Comparison of ENCODE assay signal across 13 cellular contexts in the genomic region with DNA sequence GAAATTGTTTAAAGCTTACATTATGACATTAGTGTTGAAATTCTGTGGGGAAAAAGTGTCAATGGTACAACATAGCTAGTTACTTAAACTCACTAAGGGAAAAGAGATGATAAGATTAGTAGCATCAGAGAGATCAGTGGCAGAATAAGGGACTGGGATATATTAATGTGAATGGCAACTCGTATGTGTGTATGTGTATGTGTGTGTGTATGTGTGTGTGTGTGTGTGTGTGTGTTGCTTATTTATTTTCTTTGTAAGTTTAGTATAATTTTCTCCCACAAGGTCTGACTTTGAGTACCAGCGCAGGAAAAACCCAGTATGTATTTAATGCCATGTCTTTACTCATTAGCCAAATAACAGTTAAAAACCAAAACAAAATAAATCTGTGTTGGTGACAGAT.
DNase-seq lines count a peak whose midpoint lies in the region.
"Had no signal": no experiment of that assay in that cellular context is flagged by ENCODE, and none has a peak within 500 bp of the region (broad histone marks: within the 10 kb centered on the region; RNA-seq: fewer than 3 reads in every experiment).

No MANE protein-coding gene starts in this region.

- peak overlapping the region in 1 of 2 donors; percentile 76 for H3K9ac ChIP-seq in duodenal mucosa (ENCODE audit: low read depth in 1 of 2, low read length in 2 of 2)
- H3K9ac ChIP-seq in mucosa of rectum (ENCODE audit: low read depth in 1 of 2, low read length in 2 of 2) = peak overlapping the region; percentile 82 to 83

- H3K27ac ChIP-seq in duodenal mucosa (ENCODE audit: low read depth, low read length) = peak overlapping the region; percentile 69
- H3K27ac ChIP-seq in mucosa of rectum (ENCODE audit: low read depth in 2 of 2, low read length in 2 of 2) = peak overlapping the region; percentile 92 to 96
- H3K27ac ChIP-seq in caudate nucleus (ENCODE audit: low read depth, low read length) = no peak overlapping the region
- H3K27ac ChIP-seq: tibial artery had no signal

- H3K27me3 Mint-ChIP-seq in activated CD4-positive, alpha-beta memory T cell treated with anti-CD3 and anti-CD28 coated beads, Interleukin-2, amount 10 ng/mL, durations not matched to agents 7 days and 5 days = peaks cover 13% of the 10 kb centered on the region
- peaks cover 22% of the 10 kb centered on the region for H3K27me3 Mint-ChIP-seq in activated CD4-positive, alpha-beta memory T cell treated with anti-CD3 and anti-CD28 coated beads for 36 hours

- H3K4me1 ChIP-seq in duodenal mucosa (ENCODE audit: control insufficient read depth in 1 of 2, insufficient read depth in 2 of 2, low read length in 2 of 2) (peaks cover 25 to 31% of the 10 kb centered on the region in 2 donors), mucosa of rectum (ENCODE audit: control insufficient read depth in 2 of 2, insufficient read depth in 2 of 2, low read length in 2 of 2) (peaks cover 33 to 44% of the 10 kb centered on the region in 2 donors)

- no peak overlapping the region for H3K27ac Mint-ChIP-seq in activated CD4-positive, alpha-beta memory T cell treated with anti-CD3 and anti-CD28 coated beads, Interleukin-2, amount 10 ng/mL, durations not matched to agents 7 days and 5 days
- no peak overlapping the region for H3K27ac Mint-ChIP-seq in activated CD4-positive, alpha-beta memory T cell treated with anti-CD3 and anti-CD28 coated beads for 36 hours
- H3K27ac Mint-ChIP-seq: activated naive CD8-positive, alpha-beta T cell treated with anti-CD3 and anti-CD28 coated beads, Interleukin-2, amount 10 ng/mL, durations not matched to agents 7 days and 5 days; effector memory CD8-positive, alpha-beta T cell had no signal

- peaks cover 49% of the 10 kb centered on the region for H3K4me1 Mint-ChIP-seq in activated CD4-positive, alpha-beta memory T cell treated with anti-CD3 and anti-CD28 coated beads, Interleukin-2, amount 10 ng/mL, durations not matched to agents 7 days and 5 days
- H3K4me1 Mint-ChIP-seq in activated CD4-positive, alpha-beta memory T cell treated with anti-CD3 and anti-CD28 coated beads for 36 hours (ENCODE audit: low read depth) = peaks cover 40% of the 10 kb centered on the region

- POLR2A ChIA-PET in activated CD4-positive, alpha-beta memory T cell treated with anti-CD3 and anti-CD28 coated beads, Interleukin-2, amount 10 ng/mL, durations not matched to agents 7 days and 5 days (lab: Charles Lee) = no interaction called here
- POLR2A ChIA-PET in activated CD4-positive, alpha-beta memory T cell treated with anti-CD3 and anti-CD28 coated beads for 36 hours (lab: Charles Lee) = interaction anchor here (0.7 kb wide), 1 partner anchor 257 kb away, joined by 3 read pairs; no protein-coding TSS in a partner anchor

- H3K4me3 ChIP-seq in duodenal mucosa (ENCODE audit: low read depth in 1 of 2, low read length in 2 of 2) (peak overlapping the region; percentile 66 to 76), mucosa of rectum (ENCODE audit: low read length in 2 of 2) (peak overlapping the region; percentile 77 to 81)
- H3K4me3 ChIP-seq: tibial artery had no signal

- no peaks in the 10 kb centered on the region for H3K9me3 ChIP-seq in duodenal mucosa (ENCODE audit: control insufficient read depth in 1 of 2, low read length in 2 of 2)
- no peaks in the 10 kb centered on the region for H3K9me3 ChIP-seq in mucosa of rectum (ENCODE audit: control insufficient read depth in 2 of 2, low read length in 2 of 2)
- H3K9me3 ChIP-seq: tibial artery had no signal

- CTCF ChIA-PET in activated CD4-positive, alpha-beta memory T cell treated with anti-CD3 and anti-CD28 coated beads, Interleukin-2, amount 10 ng/mL, durations not matched to agents 7 days and 5 days (lab: Charles Lee) = interaction anchor here (1.3 kb wide), 1 partner anchor 15 kb away, joined by 5 read pairs; no protein-coding TSS in a partner anchor
- CTCF ChIA-PET in activated CD4-positive, alpha-beta memory T cell treated with anti-CD3 and anti-CD28 coated beads for 36 hours (lab: Charles Lee) = no interaction called here

- H3K36me3 ChIP-seq in duodenal mucosa (ENCODE audit: control insufficient read depth in 1 of 2, insufficient read depth in 2 of 2, low read length in 2 of 2) (peaks cover 0 to 3% of the 10 kb centered on the region in 2 donors), mucosa of rectum (ENCODE audit: control insufficient read depth in 2 of 2, insufficient read depth in 2 of 2, low read length in 2 of 2) (no peaks in the 10 kb centered on the region)

- H3K27me3 ChIP-seq in duodenal mucosa (ENCODE audit: control insufficient read depth in 1 of 2, insufficient read depth in 2 of 2, low read length in 2 of 2) (no peaks in the 10 kb centered on the region), mucosa of rectum (ENCODE audit: control insufficient read depth in 2 of 2, insufficient read depth in 2 of 2, low read length in 2 of 2) (no peaks in the 10 kb centered on the region)
- H3K27me3 ChIP-seq: tibial artery had no signal

- no peaks in the 10 kb centered on the region for H3K36me3 Mint-ChIP-seq in activated CD4-positive, alpha-beta memory T cell treated with anti-CD3 and anti-CD28 coated beads, Interleukin-2, amount 10 ng/mL, durations not matched to agents 7 days and 5 days (ENCODE audit: low read depth)
- no peaks in the 10 kb centered on the region for H3K36me3 Mint-ChIP-seq in activated CD4-positive, alpha-beta memory T cell treated with anti-CD3 and anti-CD28 coated beads for 36 hours
- H3K36me3 Mint-ChIP-seq: activated naive CD8-positive, alpha-beta T cell treated with anti-CD3 and anti-CD28 coated beads, Interleukin-2, amount 10 ng/mL, durations not matched to agents 7 days and 5 days had no signal

- peak overlapping the region; percentile 42 for H3K4me3 Mint-ChIP-seq in activated CD4-positive, alpha-beta memory T cell treated with anti-CD3 and anti-CD28 coated beads, Interleukin-2, amount 10 ng/mL, durations not matched to agents 7 days and 5 days
- no peak overlapping the region for H3K4me3 Mint-ChIP-seq in activated CD4-positive, alpha-beta memory T cell treated with anti-CD3 and anti-CD28 coated beads for 36 hours
- H3K4me3 Mint-ChIP-seq: activated naive CD8-positive, alpha-beta T cell treated with anti-CD3 and anti-CD28 coated beads, Interleukin-2, amount 10 ng/mL, durations not matched to agents 7 days and 5 days; effector memory CD8-positive, alpha-beta T cell had no signal

- H3K9me3 Mint-ChIP-seq in activated CD4-positive, alpha-beta memory T cell treated with anti-CD3 and anti-CD28 coated beads, Interleukin-2, amount 10 ng/mL, durations not matched to agents 7 days and 5 days = no peaks in the 10 kb centered on the region
- H3K9me3 Mint-ChIP-seq in activated CD4-positive, alpha-beta memory T cell treated with anti-CD3 and anti-CD28 coated beads for 36 hours = no peaks in the 10 kb centered on the region

- DNase-seq in activated CD4-positive, alpha-beta memory T cell treated with anti-CD3 and anti-CD28 coated beads, Interleukin-2, amount 10 ng/mL, durations not matched to agents 7 days and 5 days = no peak
- DNase-seq in activated CD4-positive, alpha-beta memory T cell treated with anti-CD3 and anti-CD28 coated beads for 36 hours = no peak
- DNase-seq in kidney glomerular epithelial cell (lab: John Stamatoyannopoulos, UW) = no peak
- DNase-seq in SK-N-DZ (ENCODE audit: low spot score) = no peak
- no peak for DNase-seq in caudate nucleus (lab: John Stamatoyannopoulos, UW)
- no peak for DNase-seq in ecto neural progenitor cell (ENCODE audit: low spot score)
- DNase-seq: activated naive CD8-positive, alpha-beta T cell treated with anti-CD3 and anti-CD28 coated beads, Interleukin-2, amount 10 ng/mL, durations not matched to agents 7 days and 5 days; effector memory CD8-positive, alpha-beta T cell; NCI-H1048; NCI-H446; tibial artery had no signal

- intact Hi-C loops in activated CD4-positive, alpha-beta memory T cell treated with anti-CD3 and anti-CD28 coated beads for 36 hours (cut with micrococcal nuclease) = loop anchor here (2.0 to 10.0 kb wide), 5 partner anchors 433 to 1133 kb away; a partner anchor contains a TSS
